In the genomic region with DNA sequence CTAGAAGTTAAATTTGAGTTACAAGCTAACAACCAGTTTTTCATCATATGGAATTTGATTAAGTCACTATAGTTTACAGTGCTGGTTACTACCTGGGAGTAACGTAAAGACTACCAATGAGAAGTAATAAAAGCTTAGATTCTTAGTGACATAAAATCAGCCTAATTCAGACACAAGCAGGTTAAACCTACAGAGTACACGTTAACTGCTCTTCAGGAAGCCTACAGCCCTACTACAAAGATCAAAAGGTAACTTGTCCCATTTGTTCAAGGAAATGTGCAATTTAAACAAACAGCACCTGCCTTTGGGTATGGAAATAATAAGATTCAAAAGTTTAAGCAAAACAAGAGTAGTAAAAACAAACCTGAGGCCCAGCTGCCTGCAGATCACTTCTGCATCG, we compare ENCODE assay signal across 36 cellular contexts. TPM values are rescaled to one million over a fixed set of nuclear protein-coding genes. Genes with fewer than 3 reads are reported as not detected.
"Had no signal": no experiment of that assay in that cellular context is flagged by ENCODE, and none has a peak within 500 bp of the region (broad histone marks: within the 10 kb centered on the region; RNA-seq: fewer than 3 reads in every experiment).

No MANE protein-coding gene starts in this region.

- DNase-seq: activated B cell treated with CpG ODN at 0.5 μM for 24 hours; activated CD4-positive, alpha-beta memory T cell treated with anti-CD3 and anti-CD28 coated beads for 36 hours; activated CD4-positive, alpha-beta T cell treated with anti-CD3 and anti-CD28 coated beads for 36 hours; activated CD4-positive, alpha-beta T cell treated with anti-CD3 and anti-CD28 coated beads, Interleukin-2, amount 10 ng/mL, durations not matched to agents 24 days and 14 days; activated CD4-positive, CD25-positive, alpha-beta regulatory T cell treated with anti-CD3 and anti-CD28 coated beads, Interleukin-2, amount 50 U/mL, for 72 hours; activated CD8-positive, alpha-beta memory T cell treated with anti-CD3 and anti-CD28 coated beads, Interleukin-2, amount 10 ng/mL, durations not matched to agents 7 days and 5 days; activated CD8-positive, alpha-beta memory T cell treated with anti-CD3 and anti-CD28 coated beads, Interleukin-2, amount 50 U/mL, for 4 hours; activated CD8-positive, alpha-beta T cell treated with anti-CD3 and anti-CD28 coated beads, Interleukin-2, amount 10 ng/mL, durations not matched to agents 7 days and 5 days; activated effector memory CD4-positive, alpha-beta T cell treated with anti-CD3 and anti-CD28 coated beads, Interleukin-2, amount 50 U/mL, for 16 hours; activated naive CD4-positive, alpha-beta T cell treated with anti-CD3 and anti-CD28 coated beads for 36 hours; activated naive CD8-positive, alpha-beta T cell treated with anti-CD3 and anti-CD28 coated beads for 36 hours; activated naive CD8-positive, alpha-beta T cell treated with anti-CD3 and anti-CD28 coated beads, Interleukin-2, amount 50 U/mL, for 24 hours; activated T-cell treated with anti-CD3 and anti-CD28 coated beads, Interleukin-2, amount 50 U/mL, for 1 hour; activated T-cell treated with anti-CD3 and anti-CD28 coated beads, Interleukin-2, amount 50 U/mL, for 48 hours; adrenal gland; amygdala; aorta; body of pancreas; caudate nucleus; cortex of kidney; dermis blood vessel endothelial cell; effector CD4-positive, alpha-beta T cell; effector memory CD8-positive, alpha-beta T cell; erythroblast; foreskin keratinocyte; gastrocnemius medialis; glutamatergic neuron; heart left ventricle; T-helper 17 cell; T1000; WERI-Rb-1 had no signal

- H3K27ac ChIP-seq: adrenal gland, body of pancreas, esophagus muscularis mucosa, foreskin keratinocyte, gastrocnemius medialis, heart left ventricle, WERI-Rb-1 had no signal

- H3K27me3 ChIP-seq: adrenal gland, body of pancreas, esophagus muscularis mucosa, foreskin keratinocyte, gastrocnemius medialis had no signal

- ATAC-seq: activated CD4-positive, alpha-beta T cell treated with anti-CD3 and anti-CD28 coated beads for 36 hours; activated CD8-positive, alpha-beta memory T cell treated with anti-CD3 and anti-CD28 coated beads, Interleukin-2, amount 10 ng/mL, durations not matched to agents 7 days and 5 days; activated CD8-positive, alpha-beta T cell treated with anti-CD3 and anti-CD28 coated beads, Interleukin-2, amount 10 ng/mL, durations not matched to agents 7 days and 5 days; activated naive CD8-positive, alpha-beta T cell treated with anti-CD3 and anti-CD28 coated beads, Interleukin-2, amount 50 U/mL, for 24 hours; body of pancreas; effector memory CD8-positive, alpha-beta T cell; foreskin keratinocyte; gastrocnemius medialis; heart left ventricle; T-helper 17 cell had no signal

- H3K4me3 ChIP-seq: adrenal gland, body of pancreas, esophagus muscularis mucosa, gastrocnemius medialis, heart left ventricle had no signal

- FAIRE-seq: colon had no signal

- H3K36me3 ChIP-seq: adrenal gland, esophagus muscularis mucosa, gastrocnemius medialis, heart left ventricle had no signal

- H3K4me1 ChIP-seq: adrenal gland, esophagus muscularis mucosa, foreskin keratinocyte, gastrocnemius medialis, heart left ventricle had no signal

- H3K9me3 ChIP-seq: adrenal gland, body of pancreas, esophagus muscularis mucosa, gastrocnemius medialis, heart left ventricle had no signal

RNA-seq across cellular contexts. Expression of a gene that starts 21.5 kb away (rescaled TPM):
- total RNA-seq: activated B cell treated with CpG ODN at 0.5 μM for 24 hours; activated CD4-positive, alpha-beta memory T cell treated with anti-CD3 and anti-CD28 coated beads for 36 hours; activated CD4-positive, alpha-beta T cell treated with anti-CD3 and anti-CD28 coated beads for 36 hours; activated CD4-positive, alpha-beta T cell treated with anti-CD3 and anti-CD28 coated beads, Interleukin-2, amount 10 ng/mL, durations not matched to agents 24 days and 14 days; activated CD8-positive, alpha-beta memory T cell treated with anti-CD3 and anti-CD28 coated beads for 36 hours; activated CD8-positive, alpha-beta memory T cell treated with anti-CD3 and anti-CD28 coated beads, Interleukin-2, amount 10 ng/mL, durations not matched to agents 7 days and 5 days; activated CD8-positive, alpha-beta T cell treated with anti-CD3 and anti-CD28 coated beads, Interleukin-2, amount 10 ng/mL, durations not matched to agents 7 days and 5 days; activated naive CD4-positive, alpha-beta T cell treated with anti-CD3 and anti-CD28 coated beads for 36 hours; activated naive CD8-positive, alpha-beta T cell treated with anti-CD3 and anti-CD28 coated beads for 36 hours; activated T-helper 1 cell treated with anti-CD3 and anti-CD28 coated beads, Interleukin-12 subunit alpha, Interleukin-12 subunit beta, Interleukin-2, Interleukin-4 antibody, amounts not matched to agents 30 ng/mL and 10 ng/mL and 1 ng/mL, durations not matched to agents 14 hours and 24 hours and 36 hours; activated T-helper 2 cell treated with anti-CD3 and anti-CD28 coated beads, Interferon-gamma antibody, Interleukin-2, Interleukin-4, amounts not matched to agents 10 μg/mL and 5 μg/mL and 100 μg/mL, durations not matched to agents 14 hours and 24 hours and 36 hours; T-helper 17 cell had no signal
